ENCODE assay signal across 10 cellular contexts in the genomic region with DNA sequence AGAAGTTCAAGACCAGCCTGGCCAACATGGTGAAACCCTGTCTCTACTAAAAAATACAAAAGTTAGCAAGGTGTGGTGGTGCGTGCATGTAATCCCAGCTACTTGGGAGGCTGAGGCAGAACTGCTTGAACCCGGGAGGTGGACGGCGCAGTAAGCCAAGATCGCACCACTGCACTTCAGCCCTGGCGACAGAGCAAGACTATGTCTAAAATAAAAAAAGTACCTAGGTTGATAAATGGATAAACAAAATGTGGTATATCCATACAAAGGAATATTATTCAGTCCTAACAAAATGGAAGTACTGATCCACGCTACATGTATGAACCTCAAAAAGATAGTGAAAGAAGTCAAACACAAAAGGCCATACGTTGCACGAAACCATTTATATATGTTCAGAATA. TPM values are rescaled to one million over a fixed set of nuclear protein-coding genes. Genes with fewer than 3 reads are reported as not detected.
A peak's percentile ranks its signal among the peaks of the same experiment; 100 is the strongest.
DNase-seq lines count a peak whose midpoint lies in the region; ATAC-seq and TF ChIP-seq lines count a peak whose summit lies in the region.
"Had no signal": no experiment of that assay in that cellular context is flagged by ENCODE, and none has a peak within 500 bp of the region (broad histone marks: within the 10 kb centered on the region; RNA-seq: fewer than 3 reads in every experiment).

No MANE protein-coding gene starts in this region.

- POLR2A ChIA-PET in T-cell (lab: Charles Lee) (no interaction called here), RWPE1 (lab: Yijun Ruan, JAX; ENCODE audit: low non-redundant PET) (no interaction called here)

- H3K4me3 Mint-ChIP-seq in activated T-cell treated with anti-CD3 and anti-CD28 coated beads, Interleukin-2, amount 50 U/mL, for 4 hours, result peak overlapping the region; percentile 97
- peak overlapping the region; percentile 95 to 99 (median 96) for H3K4me3 Mint-ChIP-seq in T-cell

- H3K9me3 Mint-ChIP-seq in activated T-cell treated with anti-CD3 and anti-CD28 coated beads, Interleukin-2, amount 50 U/mL, for 4 hours, result no peaks in the 10 kb centered on the region
- H3K9me3 Mint-ChIP-seq in T-cell, result no peaks in the 10 kb centered on the region

- no peak for DNase-seq in activated T-cell treated with anti-CD3 and anti-CD28 coated beads, Interleukin-2, amount 50 U/mL, for 4 hours
- DNase-seq in activated T-cell treated with anti-CD3 and anti-CD28 coated beads, Interleukin-2, amount 50 U/mL, for 1 hour, result no peak
- DNase-seq in T-cell (no peak), fibroblast of mammary gland (ENCODE audit: low read depth) (no peak), spleen (no peak), NCI-H2227 treated with DMSO at 0.1 percent for 48 hours (lab: John Stamatoyannopoulos, UW) (no peak), NCI-H2196 treated with DMSO at 0.1 percent for 48 hours (lab: John Stamatoyannopoulos, UW; ENCODE audit: unreplicated experiment) (no peak), RWPE1 (ENCODE audit: low spot score) (no peak)

- peaks cover 0 to 8% (median 4%) of the 10 kb centered on the region in 6 donors for H3K36me3 ChIP-seq in spleen
- H3K36me3 ChIP-seq: neutrophil had no signal

- WGBS in spleen, 5 donors, result 96 to 99% (median 98%) methylated on average over 9 of the region's 9 CpGs

- TF ChIP-seq CTCF in fibroblast of mammary gland (conservative IDR thresholded peaks at IDR 0.05; ENCODE audit: control insufficient read depth, insufficient read depth, low read depth, low read length) (no peak), spleen (IDR thresholded peaks at IDR 0.05 in 8 of 11, conservative IDR thresholded peaks at IDR 0.05 in 3 of 11) (no peak), RWPE1 (conservative IDR thresholded peaks at IDR 0.05; ENCODE audit: low read depth) (no peak)

- H3K9me3 ChIP-seq in spleen, result no peaks in the 10 kb centered on the region
- H3K9me3 ChIP-seq: esophagus muscularis mucosa, neutrophil had no signal

- intact Hi-C loops in spleen (cut with DNase I; ENCODE audit: low total_unique reads), result no loop called here

- peak overlapping the region; percentile 92 to 99 for H3K27ac Mint-ChIP-seq in T-cell

- peaks cover 22% of the 10 kb centered on the region for H3K4me1 Mint-ChIP-seq in activated T-cell treated with anti-CD3 and anti-CD28 coated beads, Interleukin-2, amount 50 U/mL, for 4 hours (ENCODE audit: low read depth)
- H3K4me1 Mint-ChIP-seq in T-cell, result peaks cover 37 to 44% (median 38%) of the 10 kb centered on the region in 3 donors

- no peak for TF ChIP-seq POLR2A in spleen (IDR thresholded peaks at IDR 0.05)

- peak overlapping the region in 1 of 8 donors; percentile 94 for H3K27ac ChIP-seq in spleen
- H3K27ac ChIP-seq in RWPE1, result no peak overlapping the region

- no peaks in the 10 kb centered on the region for H3K27me3 ChIP-seq in spleen (replicated peaks in 1 of 7)
- H3K27me3 ChIP-seq: esophagus muscularis mucosa, neutrophil had no signal

- H3K27me3 Mint-ChIP-seq in activated T-cell treated with anti-CD3 and anti-CD28 coated beads, Interleukin-2, amount 50 U/mL, for 4 hours (ENCODE audit: low read depth), result no peaks in the 10 kb centered on the region
- no peaks in the 10 kb centered on the region for H3K27me3 Mint-ChIP-seq in T-cell

- peaks cover 12 to 53% (median 18%) of the 10 kb centered on the region in 6 donors for H3K4me1 ChIP-seq in spleen

- H3K4me3 ChIP-seq in fibroblast of mammary gland (ENCODE audit: control insufficient read depth, low read depth, low read length) (peak overlapping the region; percentile 100), spleen (peak overlapping the region in 7 of 8 donors; percentile 69 to 91 (median 81))

- CTCF ChIA-PET in T-cell (lab: Charles Lee), result no interaction called here
- CTCF ChIA-PET in RWPE1 (lab: Yijun Ruan, JAX), result no interaction called here

- no peak for ATAC-seq in activated T-cell treated with anti-CD3 and anti-CD28 coated beads, Interleukin-2, amount 50 U/mL, for 4 hours
- no peak for ATAC-seq in T-cell (replicated peaks in 1 of 4)

- peaks cover 18% of the 10 kb centered on the region for H3K36me3 Mint-ChIP-seq in activated T-cell treated with anti-CD3 and anti-CD28 coated beads, Interleukin-2, amount 50 U/mL, for 4 hours (ENCODE audit: insufficient read depth)
- H3K36me3 Mint-ChIP-seq in T-cell, result peaks cover 12% of the 10 kb centered on the region

RNA-seq across cellular contexts. Expression of a gene that starts 1.2 kb away (rescaled TPM):
- total RNA-seq in activated T-cell treated with anti-CD3 and anti-CD28 coated beads, Interleukin-2, amount 50 U/mL, for 4 hours, result 100 to 1,000 TPM; 103 to 111 (median 108) TPM
- total RNA-seq in T-cell (10 to 100 TPM in 4 of 5 donors, 1 to 10 TPM in 1; 8.1 to 16.2 (median 15.0) TPM), spleen (10 to 100 TPM; 16.2 to 21.8 (median 17.5) TPM)
- polyA plus RNA-seq in spleen, result 10 to 100 TPM; 16.3 to 21.9 (median 17.7) TPM

RNA-seq across cellular contexts. Expression of a gene that starts 22.1 kb away (rescaled TPM):
- 100 to 1,000 TPM; 147 to 160 (median 151) TPM for total RNA-seq in activated T-cell treated with anti-CD3 and anti-CD28 coated beads, Interleukin-2, amount 50 U/mL, for 4 hours
- total RNA-seq in T-cell (10 to 100 TPM; 21.4 to 33.9 (median 30.3) TPM), spleen (10 to 100 TPM; 27.7 to 54.5 (median 45.3) TPM)
- 10 to 100 TPM; 46.1 to 61.5 (median 59.7) TPM for polyA plus RNA-seq in spleen

Comparison
In these comparisons a context has a peak if more than half of its experiments do, and no peak if none do; other contexts are left out.
1. RNA of a gene that starts 1.2 kb away (total RNA-seq): 103 to 111 TPM in activated T-cell treated with anti-CD3 and anti-CD28 coated beads, Interleukin-2, amount 50 U/mL, for 4 hours; 16.2 to 21.8 TPM in spleen and 8.1 to 16.2 TPM in T-cell; every median in the first group is over 4 times any median in the second.